Comparison of ENCODE assay signal across 18 cellular contexts in genomic region chr17:15892244-15892643, GRCh38. TPM values are rescaled to one million over a fixed set of nuclear protein-coding genes. Genes with fewer than 3 reads are reported as not detected.
A peak's percentile ranks its signal among the peaks of the same experiment; 100 is the strongest.
DNase-seq lines count a peak whose midpoint lies in the region; ATAC-seq and TF ChIP-seq lines count a peak whose summit lies in the region.
"Had no signal": no experiment of that assay in that cellular context is flagged by ENCODE, and none has a peak within 500 bp of the region (broad histone marks: within the 10 kb centered on the region; RNA-seq: fewer than 3 reads in every experiment).

No MANE protein-coding gene starts in this region.

- no peak overlapping the region for H3K27ac Mint-ChIP-seq in endodermal cell
- peak overlapping the region; percentile 2 for H3K27ac Mint-ChIP-seq in neural progenitor cell
- H3K27ac Mint-ChIP-seq: CD4-positive, alpha-beta T cell had no signal

- no peaks in the 10 kb centered on the region for H4K20me1 ChIP-seq in neural progenitor cell (ENCODE audit: low read depth)

- DNase-seq in left ventricle myocardium inferior, result no peak
- no peak for DNase-seq in heart right ventricle
- no peak for DNase-seq in endodermal cell
- no peak for DNase-seq in neural progenitor cell (ENCODE audit: low spot score)
- no peak for DNase-seq in upper lobe of left lung
- no peak for DNase-seq in activated CD4-positive, alpha-beta T cell treated with anti-CD3 and anti-CD28 coated beads, Interleukin-2, amount 50 U/mL, for 1 hour
- DNase-seq in pons (ENCODE audit: low spot score), result no peak
- DNase-seq in ascending aorta (ENCODE audit: low spot score in 2 of 2), result no peak
- DNase-seq: 8988T; BE2C; CD4-positive, alpha-beta T cell; NCI-H1092 treated with DMSO at 0.1 percent for 48 hours; NCI-H146; NCI-H2081; NCI-H2171 treated with DMSO at 0.1 percent for 48 hours; NCI-H446; SHP77 treated with DMSO at 0.1 percent for 48 hours had no signal

- ATAC-seq in heart right ventricle, result no peak
- no peak for ATAC-seq in upper lobe of left lung (ENCODE audit: low FRiP score in 2 of 2)

- H3K9me3 Mint-ChIP-seq in endodermal cell (peaks cover 3% of the 10 kb centered on the region), neural progenitor cell (peaks cover 5% of the 10 kb centered on the region)
- H3K9me3 Mint-ChIP-seq: CD4-positive, alpha-beta T cell had no signal

- H3K27me3 Mint-ChIP-seq in endodermal cell (ENCODE audit: insufficient read depth) (peaks cover 2% of the 10 kb centered on the region), neural progenitor cell (ENCODE audit: insufficient read depth, low read depth) (peaks cover 3% of the 10 kb centered on the region)
- H3K27me3 Mint-ChIP-seq: CD4-positive, alpha-beta T cell had no signal

- intact Hi-C loops in left ventricle myocardium inferior (cut with micrococcal nuclease), result no loop called here
- intact Hi-C loops in heart right ventricle (cut with DNase I), result no loop called here
- intact Hi-C loops in ascending aorta (cut with DNase I), result no loop called here

- H3K36me3 ChIP-seq in left ventricle myocardium inferior (no peaks in the 10 kb centered on the region), heart right ventricle (no peaks in the 10 kb centered on the region), endodermal cell (ENCODE audit: control insufficient read depth, insufficient read depth, low read length) (no peaks in the 10 kb centered on the region), neural progenitor cell (no peaks in the 10 kb centered on the region), upper lobe of left lung (no peaks in the 10 kb centered on the region), ascending aorta (no peaks in the 10 kb centered on the region)
- H3K36me3 ChIP-seq: BE2C had no signal

- H3K27me3 ChIP-seq in left ventricle myocardium inferior (ENCODE audit: low read depth), result peaks cover 7% of the 10 kb centered on the region
- H3K27me3 ChIP-seq in heart right ventricle, result no peaks in the 10 kb centered on the region
- H3K27me3 ChIP-seq in endodermal cell (ENCODE audit: control insufficient read depth, insufficient read depth, low read length, poor library complexity, severe bottlenecking), result peaks cover 46% of the 10 kb centered on the region
- H3K27me3 ChIP-seq in neural progenitor cell, result no peaks in the 10 kb centered on the region
- H3K27me3 ChIP-seq in upper lobe of left lung, result no peaks in the 10 kb centered on the region
- H3K27me3 ChIP-seq in ascending aorta, result no peaks in the 10 kb centered on the region
- H3K27me3 ChIP-seq: BE2C had no signal

- peaks cover 7% of the 10 kb centered on the region for H3K4me1 Mint-ChIP-seq in endodermal cell
- H3K4me1 Mint-ChIP-seq in neural progenitor cell, result peaks cover 16% of the 10 kb centered on the region

- H3K4me3 Mint-ChIP-seq in endodermal cell (no peak overlapping the region), neural progenitor cell (no peak overlapping the region)
- H3K4me3 Mint-ChIP-seq: CD4-positive, alpha-beta T cell had no signal

- TF ChIP-seq CTCF in left ventricle myocardium inferior (IDR thresholded peaks at IDR 0.05; ENCODE audit: borderline replicate concordance) (no peak), heart right ventricle (IDR thresholded peaks at IDR 0.05) (no peak), endodermal cell (conservative IDR thresholded peaks at IDR 0.05) (no peak), neural progenitor cell (IDR thresholded peaks at IDR 0.05) (no peak), upper lobe of left lung (IDR thresholded peaks at IDR 0.05) (no peak), ascending aorta (IDR thresholded peaks at IDR 0.05) (no peak)

- H3K4me1 ChIP-seq in left ventricle myocardium inferior (peaks cover 3% of the 10 kb centered on the region), heart right ventricle (peaks cover 0 to 27% (median 14%) of the 10 kb centered on the region in 9 donors), endodermal cell (ENCODE audit: control insufficient read depth, insufficient read depth, low read length) (peaks cover 6% of the 10 kb centered on the region), neural progenitor cell (peaks cover 7% of the 10 kb centered on the region), upper lobe of left lung (peaks cover 2 to 11% (median 6%) of the 10 kb centered on the region in 4 donors), ascending aorta (no peaks in the 10 kb centered on the region)
- H3K4me1 ChIP-seq: BE2C had no signal

- TF ChIP-seq EP300 in upper lobe of left lung (IDR thresholded peaks at IDR 0.05), result no peak

- no peak overlapping the region for H3K9ac ChIP-seq in endodermal cell (ENCODE audit: extremely low read depth, low read length, poor library complexity, severe bottlenecking)
- H3K9ac ChIP-seq in neural progenitor cell, result no peak overlapping the region

- TF ChIP-seq POLR2A in upper lobe of left lung (IDR thresholded peaks at IDR 0.05), result no peak

- H3K4me2 ChIP-seq in neural progenitor cell, result no peak overlapping the region

- H2AFZ ChIP-seq in neural progenitor cell (replicated peaks), result no peak overlapping the region

- H3K4me3 ChIP-seq in left ventricle myocardium inferior (no peak overlapping the region), heart right ventricle (no peak overlapping the region), endodermal cell (ENCODE audit: low read length) (no peak overlapping the region), neural progenitor cell (no peak overlapping the region), upper lobe of left lung (no peak overlapping the region), ascending aorta (no peak overlapping the region)
- H3K4me3 ChIP-seq: GM12878 had no signal

- peaks cover 4% of the 10 kb centered on the region for H3F3A ChIP-seq in neural progenitor cell (ENCODE audit: low read depth)

- no peaks in the 10 kb centered on the region for H3K79me2 ChIP-seq in neural progenitor cell (ENCODE audit: low read depth)

- H3K27ac ChIP-seq in left ventricle myocardium inferior (replicated peaks) (peak overlapping the region; percentile 44), heart right ventricle (peak overlapping the region in 4 of 10 donors; percentile 8 to 69 (median 34)), endodermal cell (ENCODE audit: low read depth, low read length) (peak overlapping the region; percentile 29), neural progenitor cell (no peak overlapping the region), upper lobe of left lung (peak overlapping the region in 3 of 4 donors; percentile 41 to 67 (median 61)), ascending aorta (no peak overlapping the region)

- no peaks in the 10 kb centered on the region for H3K36me3 Mint-ChIP-seq in endodermal cell (ENCODE audit: low read depth)
- H3K36me3 Mint-ChIP-seq in neural progenitor cell, result no peaks in the 10 kb centered on the region

- H3K9me3 ChIP-seq in left ventricle myocardium inferior (replicated peaks), result no peaks in the 10 kb centered on the region
- no peaks in the 10 kb centered on the region for H3K9me3 ChIP-seq in heart right ventricle
- peaks cover 5% of the 10 kb centered on the region for H3K9me3 ChIP-seq in endodermal cell (ENCODE audit: control insufficient read depth, low read length)
- H3K9me3 ChIP-seq in neural progenitor cell (ENCODE audit: low read depth), result no peaks in the 10 kb centered on the region
- H3K9me3 ChIP-seq in upper lobe of left lung, result no peaks in the 10 kb centered on the region
- H3K9me3 ChIP-seq in ascending aorta, result no peaks in the 10 kb centered on the region
- H3K9me3 ChIP-seq: BE2C had no signal

- 83 to 88% methylated on average over 10 of the region's 10 CpGs for WGBS in heart right ventricle, 2 donors
- 92 to 98% methylated on average over 10 of the region's 10 CpGs for WGBS in endodermal cell (ENCODE audit: insufficient coverage in 1 of 2, insufficient read length in 1 of 2), 2 experiments
- 74 to 88% methylated on average over 10 of the region's 10 CpGs for WGBS in upper lobe of left lung, 2 donors

RNA-seq across cellular contexts. Expression of gene ADORA2B, which starts 52.7 kb away (rescaled TPM):
- total RNA-seq in left ventricle myocardium inferior (0.55 TPM), heart right ventricle (1 to 10 TPM in 2 of 10 donors, under 1 TPM in 8; 0.18 to 2.0 (median 0.64) TPM), endodermal cell (1 to 10 TPM; 1.8 to 2.0 TPM), neural progenitor cell (ENCODE audit: low replicate concordance) (1.9 and 4.4 TPM in 2 replicates), upper lobe of left lung (10 to 100 TPM in 3 of 6 donors, 1 to 10 TPM in 3; 4.2 to 18.8 (median 9.4) TPM), ascending aorta (not detected)
- under 1 TPM; 0.59 to 0.67 TPM for polyA plus RNA-seq in heart right ventricle
- polyA plus RNA-seq in endodermal cell (2013, experiment 1 of 2), result 3.3 TPM
- polyA plus RNA-seq in endodermal cell (2013, experiment 2 of 2), result 4.0 TPM
- total RNA-seq: CD4-positive, alpha-beta T cell had no signal

Comparison
In these comparisons a context has a peak if more than half of its experiments do, and no peak if none do; other contexts are left out.
1. H3K27ac ChIP-seq: peak in left ventricle myocardium inferior (single experiment), endodermal cell (single experiment) and upper lobe of left lung (3 of 4); none in neural progenitor cell (single experiment) and ascending aorta (0 of 2).